ENCODE assay signal across 9 cellular contexts in genomic region chr1:202577381-202577780, GRCh38.
DNase-seq lines count a peak whose midpoint lies in the region; ATAC-seq and TF ChIP-seq lines count a peak whose summit lies in the region.
"Had no signal": no experiment of that assay in that cellular context is flagged by ENCODE, and none has a peak within 500 bp of the region (broad histone marks: within the 10 kb centered on the region; RNA-seq: fewer than 3 reads in every experiment).

No MANE protein-coding gene starts in this region.

- H3K27ac Mint-ChIP-seq in endodermal cell: peak overlapping the region; percentile 69

- no peak for ATAC-seq in heart right ventricle
- ATAC-seq in GM19455 (IDR thresholded peaks at IDR 0.05; ENCODE audit: unreplicated experiment): no peak
- no peak for ATAC-seq in HG02973 (IDR thresholded peaks at IDR 0.05; ENCODE audit: unreplicated experiment)
- ATAC-seq in HG03571 (IDR thresholded peaks at IDR 0.05; ENCODE audit: unreplicated experiment): no peak

- no peak overlapping the region for H3K9ac ChIP-seq in endodermal cell (ENCODE audit: extremely low read depth, low read length, poor library complexity, severe bottlenecking)

- H3K4me3 Mint-ChIP-seq in endodermal cell: no peak overlapping the region

- H3K36me3 Mint-ChIP-seq in endodermal cell (ENCODE audit: low read depth): peaks cover 2% of the 10 kb centered on the region

- intact Hi-C loops in heart right ventricle (cut with DNase I) (loop anchor here in 1 of 10 donors (10.0 kb wide), 1 partner anchor 83 kb away; no protein-coding TSS in a partner anchor), cardiac septum (cut with DNase I) (loop anchor here (5.0 kb wide), 1 partner anchor 40 kb away; no protein-coding TSS in a partner anchor), uterus (cut with DNase I; ENCODE audit: low total_unique reads) (no loop called here)

- H3K27ac ChIP-seq in heart right ventricle (peak overlapping the region in 7 of 10 donors; percentile 36 to 74 (median 58)), endodermal cell (ENCODE audit: low read depth, low read length) (no peak overlapping the region), muscle layer of duodenum (ENCODE audit: low read length) (peak overlapping the region; percentile 76), uterus (peak overlapping the region; percentile 87 to 100)
- H3K27ac ChIP-seq: right lobe of liver had no signal

- TF ChIP-seq CTCF in heart right ventricle (IDR thresholded peaks at IDR 0.05): no peak
- no peak for TF ChIP-seq CTCF in endodermal cell (conservative IDR thresholded peaks at IDR 0.05)
- TF ChIP-seq CTCF in uterus (IDR thresholded peaks at IDR 0.05): no peak

- H3K27me3 Mint-ChIP-seq in endodermal cell (ENCODE audit: insufficient read depth): no peaks in the 10 kb centered on the region

- H3K4me3 ChIP-seq in heart right ventricle: no peak overlapping the region
- no peak overlapping the region for H3K4me3 ChIP-seq in endodermal cell (ENCODE audit: low read length)
- no peak overlapping the region for H3K4me3 ChIP-seq in muscle layer of duodenum (ENCODE audit: low read depth in 1 of 2, low read length in 2 of 2)
- H3K4me3 ChIP-seq in uterus: no peak overlapping the region
- H3K4me3 ChIP-seq: right lobe of liver had no signal

- H3K9me3 ChIP-seq in heart right ventricle (no peaks in the 10 kb centered on the region), endodermal cell (ENCODE audit: control insufficient read depth, low read length) (no peaks in the 10 kb centered on the region), muscle layer of duodenum (ENCODE audit: control insufficient read depth in 1 of 2, low read length in 2 of 2) (no peaks in the 10 kb centered on the region), uterus (no peaks in the 10 kb centered on the region)
- H3K9me3 ChIP-seq: right lobe of liver had no signal

- H3K4me1 Mint-ChIP-seq in endodermal cell: peaks cover 28% of the 10 kb centered on the region

- TF ChIP-seq POLR2A in uterus (IDR thresholded peaks at IDR 0.05): no peak

- H3K36me3 ChIP-seq in heart right ventricle (peaks cover 0 to 76% (median 31%) of the 10 kb centered on the region in 9 donors), endodermal cell (ENCODE audit: control insufficient read depth, insufficient read depth, low read length) (no peaks in the 10 kb centered on the region), muscle layer of duodenum (ENCODE audit: control insufficient read depth in 1 of 2, insufficient read depth in 2 of 2, low read length in 2 of 2) (peaks cover 27 to 51% of the 10 kb centered on the region in 2 donors), uterus (no peaks in the 10 kb centered on the region)

- DNase-seq in heart right ventricle (no peak), cardiac septum (ENCODE audit: low spot score) (no peak), endodermal cell (no peak), uterus (no peak)
- DNase-seq: right lobe of liver had no signal

- 11 to 21% methylated on average over 2 of the region's 2 CpGs for WGBS in heart right ventricle, 2 donors
- 53 to 58% methylated on average over 2 of the region's 2 CpGs for WGBS in endodermal cell (ENCODE audit: insufficient coverage in 1 of 2, insufficient read length in 1 of 2), 2 experiments

- no peaks in the 10 kb centered on the region for H3K9me3 Mint-ChIP-seq in endodermal cell

- H3K27me3 ChIP-seq in heart right ventricle (peaks cover 0 to 42% (median 0%) of the 10 kb centered on the region in 7 donors), endodermal cell (ENCODE audit: control insufficient read depth, insufficient read depth, low read length, poor library complexity, severe bottlenecking) (no peaks in the 10 kb centered on the region), muscle layer of duodenum (ENCODE audit: low read depth, low read length) (no peaks in the 10 kb centered on the region), uterus (no peaks in the 10 kb centered on the region)
- H3K27me3 ChIP-seq: right lobe of liver had no signal

- peaks cover 7 to 79% (median 56%) of the 10 kb centered on the region in 9 donors for H3K4me1 ChIP-seq in heart right ventricle
- H3K4me1 ChIP-seq in endodermal cell (ENCODE audit: control insufficient read depth, insufficient read depth, low read length): peaks cover 14% of the 10 kb centered on the region
- H3K4me1 ChIP-seq in muscle layer of duodenum (ENCODE audit: control insufficient read depth in 1 of 2, insufficient read depth in 2 of 2, low read length in 2 of 2): peaks cover 15 to 75% of the 10 kb centered on the region in 2 donors
- peaks cover 0 to 40% of the 10 kb centered on the region in 2 donors for H3K4me1 ChIP-seq in uterus
- H3K4me1 ChIP-seq: right lobe of liver had no signal
